Comparison of ENCODE assay signal across 16 cellular contexts in the genomic region with DNA sequence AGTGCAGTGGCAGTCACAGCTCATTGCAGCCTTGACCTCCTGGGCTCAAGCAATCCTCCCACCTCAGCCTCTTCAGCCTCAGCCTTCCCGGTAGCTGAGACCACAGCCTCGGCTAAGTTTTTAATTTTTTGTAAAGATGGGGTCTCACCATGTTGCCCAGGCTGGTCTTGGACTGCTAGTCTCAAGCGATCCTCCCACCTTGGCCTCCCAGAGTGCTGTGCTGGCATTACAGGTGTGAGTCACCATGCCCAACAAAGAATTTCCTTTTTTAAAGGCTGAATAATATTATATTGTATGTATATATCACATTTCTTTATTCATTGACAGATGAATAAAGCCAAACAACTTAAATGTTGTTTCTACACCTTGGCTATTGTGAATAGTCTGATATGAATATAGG. TPM values are rescaled to one million over a fixed set of nuclear protein-coding genes. Genes with fewer than 3 reads are reported as not detected.
DNase-seq lines count a peak whose midpoint lies in the region; ATAC-seq, FAIRE-seq and TF ChIP-seq lines count a peak whose summit lies in the region.
"Had no signal": no experiment of that assay in that cellular context is flagged by ENCODE, and none has a peak within 500 bp of the region (broad histone marks: within the 10 kb centered on the region; RNA-seq: fewer than 3 reads in every experiment).

No MANE protein-coding gene starts in this region.

- no peaks in the 10 kb centered on the region for H3K79me2 ChIP-seq in HCT116 (ENCODE audit: insufficient read depth, low read length)
- H3K79me2 ChIP-seq in PC-3 (ENCODE audit: low read length): no peaks in the 10 kb centered on the region

- WGBS in right cardiac atrium: 97% methylated on average over 3 of the region's 3 CpGs

- H3K9me2 ChIP-seq in HCT116 (ENCODE audit: insufficient read depth) (no peaks in the 10 kb centered on the region), PC-3 (replicated peaks; ENCODE audit: low read length) (no peaks in the 10 kb centered on the region)

- no peak for DNase-seq in HCT116 (ENCODE audit: low read depth, low spot score)
- DNase-seq in PC-3: peak; percentile 42
- DNase-seq in bronchial epithelial cell (ENCODE audit: low read depth): peak; percentile 12
- no peak for DNase-seq in foreskin keratinocyte
- DNase-seq in AG20443 (ENCODE audit: low spot score): no peak
- DNase-seq in right cardiac atrium: no peak
- DNase-seq in D721Med (ENCODE audit: insufficient read length, low spot score): no peak
- DNase-seq: AML-193; CD8-positive, alpha-beta memory T cell; DMS 273 treated with DMSO at 0.1 percent for 48 hours; H7; IMR-90 had no signal

- H3K27me3 ChIP-seq in HCT116 (ENCODE audit: insufficient read depth, low read length): no peaks in the 10 kb centered on the region
- no peaks in the 10 kb centered on the region for H3K27me3 ChIP-seq in PC-3 (ENCODE audit: low read length)
- no peaks in the 10 kb centered on the region for H3K27me3 ChIP-seq in bronchial epithelial cell (ENCODE audit: control insufficient read depth, insufficient read depth, low read length)
- H3K27me3 ChIP-seq in foreskin keratinocyte: no peaks in the 10 kb centered on the region
- no peaks in the 10 kb centered on the region for H3K27me3 ChIP-seq in right cardiac atrium (ENCODE audit: control insufficient read depth, insufficient read depth)
- H3K27me3 ChIP-seq: BLaER1 had no signal

- no TSS peak for BruUV-seq in HCT116 (replicated peaks; lab: Mats Ljungman, UMichigan)
- no TSS peak for BruUV-seq in PC-3 (replicated peaks; lab: Mats Ljungman, UMichigan)

- TF ChIP-seq CTCF in HCT116 (IDR thresholded peaks at IDR 0.05 in 2 of 3, conservative IDR thresholded peaks at IDR 0.05 in 1 of 3; ENCODE audit: borderline replicate concordance in 1 of 3, insufficient read depth in 1 of 3, low read depth in 2 of 3, low read length in 2 of 3) (no peak), PC-3 (conservative IDR thresholded peaks at IDR 0.05; ENCODE audit: low read depth, low read length) (no peak), bronchial epithelial cell (IDR thresholded peaks at IDR 0.05; ENCODE audit: insufficient read depth, low read length, severe bottlenecking) (no peak), foreskin keratinocyte (conservative IDR thresholded peaks at IDR 0.05) (no peak), D721Med (IDR thresholded peaks at IDR 0.05; ENCODE audit: insufficient read depth, missing control alignments) (no peak)

- RAD21 ChIA-PET in HCT116 (lab: Charles Lee; ENCODE audit: low non-redundant PET in 1 of 2, low total read pairs in 2 of 2, uncharacterized antibody in 2 of 2, unreplicated experiment in 2 of 2): no interaction called here

- H2AFZ ChIP-seq in HCT116 (ENCODE audit: low read depth, low read length, poor library complexity, severe bottlenecking) (no peak overlapping the region), PC-3 (ENCODE audit: low read length) (no peak overlapping the region)
- H2AFZ ChIP-seq: GM23338 had no signal

- CTCF ChIA-PET in HCT116 (lab: Charles Lee): no interaction called here
- CTCF ChIA-PET in PC-3 (lab: Charles Lee): no interaction called here

- no peak for TF ChIP-seq POLR2A in HCT116 (IDR thresholded peaks at IDR 0.05; ENCODE audit: borderline replicate concordance, extremely low read depth, insufficient read depth, insufficient read length)

- FAIRE-seq in bronchial epithelial cell (lab: Jason Lieb, UNC) (no peak), D721Med (lab: Jason Lieb, UNC) (no peak)
- FAIRE-seq: GM12878, GM18507 had no signal

- intact Hi-C loops in HCT116 (cut with micrococcal nuclease) (no loop called here), PC-3 (cut with micrococcal nuclease) (no loop called here), right cardiac atrium (cut with DNase I) (no loop called here)

- no peaks in the 10 kb centered on the region for H3K4me1 ChIP-seq in HCT116 (ENCODE audit: control insufficient read depth in 1 of 2, insufficient read depth in 2 of 2, low read length in 2 of 2)
- H3K4me1 ChIP-seq in PC-3 (ENCODE audit: insufficient read depth, low read length): no peaks in the 10 kb centered on the region; the same call in 1 of the 2 replicates
- H3K4me1 ChIP-seq in foreskin keratinocyte: peaks cover 7% of the 10 kb centered on the region
- H3K4me1 ChIP-seq in right cardiac atrium (ENCODE audit: control insufficient read depth, insufficient read depth, low read length): no peaks in the 10 kb centered on the region
- H3K4me1 ChIP-seq: BLaER1 had no signal

- H3K4me2 ChIP-seq in HCT116 (ENCODE audit: low read length): no peak overlapping the region
- no peak overlapping the region for H3K4me2 ChIP-seq in PC-3 (ENCODE audit: low read length)
- H3K4me2 ChIP-seq: BLaER1, GM23338 had no signal

- H3K9ac ChIP-seq in HCT116 (ENCODE audit: low read length) (no peak overlapping the region), PC-3 (ENCODE audit: low read length) (no peak overlapping the region)
- H3K9ac ChIP-seq: BLaER1 had no signal

- POLR2A ChIA-PET in HCT116 (lab: Charles Lee): no interaction called here
- POLR2A ChIA-PET in PC-3 (lab: Charles Lee; ENCODE audit: unreplicated experiment): no interaction called here

- H3K36me3 ChIP-seq in HCT116 (ENCODE audit: control insufficient read depth in 1 of 2, insufficient read depth in 2 of 2, low read length in 2 of 2): peaks cover 0 to 3% of the 10 kb centered on the region in 2 experiments; a peak in 3 of 4 replicates
- H3K36me3 ChIP-seq in PC-3 (ENCODE audit: low read depth, low read length): peaks cover 7% of the 10 kb centered on the region; the same call in 1 of the 2 replicates
- H3K36me3 ChIP-seq in bronchial epithelial cell (ENCODE audit: control insufficient read depth, insufficient read depth, low read length): no peaks in the 10 kb centered on the region

- 0 out of 2 replicates have a peak, but pooled peaks cover 5% of the 10 kb centered on the region for H4K20me1 ChIP-seq in HCT116 (ENCODE audit: insufficient read depth)
- H4K20me1 ChIP-seq in PC-3 (ENCODE audit: low read length): no peaks in the 10 kb centered on the region
- H4K20me1 ChIP-seq: BLaER1 had no signal

- no peaks in the 10 kb centered on the region for H3F3A ChIP-seq in PC-3 (ENCODE audit: low read length, unreplicated experiment)

- no peak for TF ChIP-seq RAD21 in HCT116 (IDR thresholded peaks at IDR 0.05; ENCODE audit: low read depth)

- peak; percentile 42; the same call in 1 of the 2 replicates for ATAC-seq in HCT116
- ATAC-seq in PC-3: peak; percentile 78
- peak; percentile 79 for ATAC-seq in foreskin keratinocyte
- ATAC-seq in right cardiac atrium: no peak
- ATAC-seq: GM12878, GM23338 had no signal

- H3K4me3 ChIP-seq in HCT116 (replicated peaks in 1 of 2; ENCODE audit: low read depth in 1 of 2, low read length in 2 of 2) (no peak overlapping the region), PC-3 (ENCODE audit: low read length) (no peak overlapping the region), bronchial epithelial cell (ENCODE audit: low read depth, low read length) (no peak overlapping the region), right cardiac atrium (ENCODE audit: low read length) (no peak overlapping the region)
- H3K4me3 ChIP-seq: BLaER1, GM12878, GM23338 had no signal

- H3K27ac ChIP-seq in HCT116 (ENCODE audit: low read depth, low read length): no peak overlapping the region
- no peak overlapping the region for H3K27ac ChIP-seq in PC-3 (ENCODE audit: low read length)
- no peak overlapping the region for H3K27ac ChIP-seq in foreskin keratinocyte
- no peak overlapping the region for H3K27ac ChIP-seq in right cardiac atrium (ENCODE audit: low read length)
- H3K27ac ChIP-seq: BLaER1 had no signal

- no peaks in the 10 kb centered on the region for H3K9me3 ChIP-seq in HCT116 (ENCODE audit: control insufficient read depth in 1 of 2, insufficient read depth in 1 of 2, low read depth in 1 of 2, low read length in 2 of 2)
- no peaks in the 10 kb centered on the region for H3K9me3 ChIP-seq in PC-3 (ENCODE audit: low read length)
- H3K9me3 ChIP-seq in right cardiac atrium (ENCODE audit: control insufficient read depth, low read length): no peaks in the 10 kb centered on the region

TF ChIP-seq in HCT116, 20 proteins besides CTCF, POLR2A, EP300 and RAD21:
- TF ChIP-seq JUND (IDR thresholded peaks at IDR 0.05): no peak
- TF ChIP-seq SP1 (IDR thresholded peaks at IDR 0.05; ENCODE audit: low read depth): no peak

RNA-seq across cellular contexts. Expression of a gene that starts 42.5 kb away (rescaled TPM):
- total RNA-seq in HCT116 (2021; ENCODE audit: unreplicated experiment) (24.4 TPM), PC-3 (2014; rRNA removed) (16.8 and 24.9 TPM in 2 replicates), bronchial epithelial cell (15.0 and 22.1 TPM in 2 replicates), foreskin keratinocyte (41.2 and 41.8 TPM in 2 replicates), right cardiac atrium (10 to 100 TPM; 28.7 to 39.3 (median 32.5) TPM)
- polyA plus RNA-seq in HCT116 (2012): 14.5 and 19.7 TPM in 2 replicates
- polyA plus RNA-seq in foreskin keratinocyte (29.1 and 32.0 TPM in 2 replicates), right cardiac atrium (34.4 TPM)

RNA-seq across cellular contexts. Expression of a gene that starts 58.2 kb away (rescaled TPM):
- total RNA-seq in HCT116 (2021; ENCODE audit: unreplicated experiment) (291 TPM), PC-3 (2014; rRNA removed) (266 and 321 TPM in 2 replicates), bronchial epithelial cell (76.7 and 83.7 TPM in 2 replicates), foreskin keratinocyte (216 and 292 TPM in 2 replicates), right cardiac atrium (100 to 1,000 TPM in 3 of 4 donors, 10 to 100 TPM in 1; 96.3 to 156 (median 128) TPM)
- polyA plus RNA-seq in HCT116 (2012): 173 and 265 TPM in 2 replicates
- polyA plus RNA-seq in foreskin keratinocyte (313 and 374 TPM in 2 replicates), right cardiac atrium (253 TPM)

RNA-seq across cellular contexts. Expression of a gene that starts 58.8 kb away (rescaled TPM):
- 995 TPM for total RNA-seq in HCT116 (2021; ENCODE audit: unreplicated experiment)
- 359 and 527 TPM in 2 replicates for polyA plus RNA-seq in HCT116 (2012)
- 396 and 410 TPM in 2 replicates for total RNA-seq in PC-3 (2014; rRNA removed)
- total RNA-seq in bronchial epithelial cell: 391 and 438 TPM in 2 replicates
- 368 and 459 TPM in 2 replicates for total RNA-seq in foreskin keratinocyte
- 207 and 292 TPM in 2 replicates for polyA plus RNA-seq in foreskin keratinocyte
- total RNA-seq in right cardiac atrium: 100 to 1,000 TPM; 111 to 182 (median 159) TPM
- polyA plus RNA-seq in right cardiac atrium: 174 TPM

Comparison
In these comparisons a context has a peak if more than half of its experiments do, and no peak if none do; other contexts are left out.
1. ATAC-seq: peak in HCT116 (single experiment), PC-3 (single experiment) and foreskin keratinocyte (single experiment); none in right cardiac atrium (0 of 2).
2. DNase-seq: peak in PC-3 (single experiment) and bronchial epithelial cell (single experiment); none in HCT116 (single experiment), foreskin keratinocyte (0 of 2), AG20443 (single experiment), right cardiac atrium (0 of 3) and D721Med (single experiment).